8 cellular contexts compared by ENCODE assay signal in the genomic region with DNA sequence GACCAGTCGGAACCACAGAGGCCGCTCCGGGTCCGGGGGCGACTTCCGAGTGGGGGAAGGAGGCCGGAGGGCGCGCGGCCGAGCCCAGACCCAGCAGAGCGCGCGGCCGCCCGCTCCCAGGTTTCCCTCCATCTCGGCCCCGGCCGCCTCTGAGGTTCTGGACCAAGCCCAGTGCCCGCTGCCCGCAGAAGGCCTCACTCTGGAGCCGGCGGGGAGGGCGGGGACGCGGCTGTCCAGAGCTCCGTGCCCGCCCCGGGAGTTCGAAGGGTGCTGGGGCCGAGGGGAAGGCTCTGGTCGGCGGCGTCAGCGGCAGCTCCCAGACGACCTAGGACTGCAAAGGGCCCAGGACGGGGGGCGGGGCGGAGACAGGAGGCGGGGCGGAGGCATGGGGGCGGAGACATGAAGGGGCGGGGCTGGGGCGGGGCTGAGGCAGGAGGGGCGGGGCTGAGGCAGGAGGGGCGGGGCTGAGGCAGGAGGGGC. TPM values are rescaled to one million over a fixed set of nuclear protein-coding genes. Genes with fewer than 3 reads are reported as not detected.
DNase-seq lines count a peak whose midpoint lies in the region; ATAC-seq and TF ChIP-seq lines count a peak whose summit lies in the region.

No MANE protein-coding gene starts in this region.

- no peaks in the 10 kb centered on the region for H3K79me2 ChIP-seq in hepatocyte

- DNase-seq in GM06990 (ENCODE audit: extremely low read depth, insufficient read length): peak; percentile 39
- peak; percentile 72 for DNase-seq in OCI-M1 (lab: John Stamatoyannopoulos, UW)
- DNase-seq in activated naive CD8-positive, alpha-beta T cell treated with anti-CD3 and anti-CD28 coated beads, Interleukin-2, amount 10 ng/mL, durations not matched to agents 7 days and 5 days: peak; percentile 80
- peak; percentile 76 for DNase-seq in hepatocyte (ENCODE audit: low spot score)
- DNase-seq in stimulated activated CD4-positive, alpha-beta T cell treated with anti-CD3 and anti-CD28 coated beads, Interleukin-15, amount 100 ng/mL, for 24 hours: peak; percentile 82
- DNase-seq in NCI-H226: no peak
- DNase-seq in SJCRH30: no peak
- DNase-seq in NCI-H446 (lab: John Stamatoyannopoulos, UW): no peak

- no peak overlapping the region for H3K27ac ChIP-seq in hepatocyte
- H3K27ac ChIP-seq in SJCRH30: no peak overlapping the region

- TF ChIP-seq CTCF in GM06990 (IDR thresholded peaks at IDR 0.05; ENCODE audit: insufficient read depth, low read length, poor library complexity, severe bottlenecking) (no peak), hepatocyte (IDR thresholded peaks at IDR 0.05; ENCODE audit: poor library complexity) (no peak)

- peak overlapping the region; percentile 91 for H3K4me2 ChIP-seq in hepatocyte

- 10% methylated on average over 32 of the region's 46 CpGs for WGBS in hepatocyte (ENCODE audit: low lambda C conversion rate, missing lambda C conversion rate)

- POLR2A ChIA-PET in activated naive CD8-positive, alpha-beta T cell treated with anti-CD3 and anti-CD28 coated beads, Interleukin-2, amount 10 ng/mL, durations not matched to agents 7 days and 5 days (lab: Charles Lee): no interaction called here

- H3K4me1 Mint-ChIP-seq in activated naive CD8-positive, alpha-beta T cell treated with anti-CD3 and anti-CD28 coated beads, Interleukin-2, amount 10 ng/mL, durations not matched to agents 7 days and 5 days: peaks cover 8% of the 10 kb centered on the region

- no peaks in the 10 kb centered on the region for H3K27me3 ChIP-seq in GM06990 (replicated peaks; ENCODE audit: control insufficient read depth, insufficient read depth, low read length)
- peaks cover 19% of the 10 kb centered on the region for H3K27me3 ChIP-seq in hepatocyte
- H3K27me3 ChIP-seq in SJCRH30: no peaks in the 10 kb centered on the region

- no peaks in the 10 kb centered on the region for H3K9me2 ChIP-seq in hepatocyte (replicated peaks; ENCODE audit: insufficient read depth)

- H4K20me1 ChIP-seq in hepatocyte (ENCODE audit: insufficient read depth, poor library complexity, severe bottlenecking): no peaks in the 10 kb centered on the region

- peak overlapping the region; percentile 55 for H3K4me3 Mint-ChIP-seq in activated naive CD8-positive, alpha-beta T cell treated with anti-CD3 and anti-CD28 coated beads, Interleukin-2, amount 10 ng/mL, durations not matched to agents 7 days and 5 days

- peaks cover 22% of the 10 kb centered on the region for H3K27me3 Mint-ChIP-seq in activated naive CD8-positive, alpha-beta T cell treated with anti-CD3 and anti-CD28 coated beads, Interleukin-2, amount 10 ng/mL, durations not matched to agents 7 days and 5 days

- H3K27ac Mint-ChIP-seq in activated naive CD8-positive, alpha-beta T cell treated with anti-CD3 and anti-CD28 coated beads, Interleukin-2, amount 10 ng/mL, durations not matched to agents 7 days and 5 days: no peak overlapping the region

- peak overlapping the region; percentile 86 for H2AFZ ChIP-seq in hepatocyte

- no peaks in the 10 kb centered on the region for H3K4me1 ChIP-seq in hepatocyte (ENCODE audit: insufficient read depth)
- no peaks in the 10 kb centered on the region for H3K4me1 ChIP-seq in SJCRH30

- H3K36me3 ChIP-seq in GM06990 (ENCODE audit: control insufficient read depth, insufficient read depth, low read length) (no peaks in the 10 kb centered on the region), hepatocyte (replicated peaks; ENCODE audit: insufficient read depth, low read depth) (no peaks in the 10 kb centered on the region), SJCRH30 (no peaks in the 10 kb centered on the region)

- ATAC-seq in activated naive CD8-positive, alpha-beta T cell treated with anti-CD3 and anti-CD28 coated beads, Interleukin-2, amount 10 ng/mL, durations not matched to agents 7 days and 5 days (ENCODE audit: low read depth): peak; percentile 61

- peaks cover 3% of the 10 kb centered on the region for H3K9me3 ChIP-seq in hepatocyte (ENCODE audit: low read depth)
- H3K9me3 ChIP-seq in SJCRH30 (replicated peaks): peaks cover 7% of the 10 kb centered on the region; the same call in 1 of the 2 replicates

- H3K9me3 Mint-ChIP-seq in activated naive CD8-positive, alpha-beta T cell treated with anti-CD3 and anti-CD28 coated beads, Interleukin-2, amount 10 ng/mL, durations not matched to agents 7 days and 5 days: peaks cover 23% of the 10 kb centered on the region

- peaks cover 3% of the 10 kb centered on the region for H3K36me3 Mint-ChIP-seq in activated naive CD8-positive, alpha-beta T cell treated with anti-CD3 and anti-CD28 coated beads, Interleukin-2, amount 10 ng/mL, durations not matched to agents 7 days and 5 days

- H3K4me3 ChIP-seq in GM06990 (replicated peaks; ENCODE audit: low read depth, low read length) (peak overlapping the region; percentile 44), hepatocyte (peak overlapping the region; percentile 42), SJCRH30 (no peak overlapping the region)

RNA-seq across cellular contexts. Expression of a gene that starts 48.0 kb away (rescaled TPM):
- 10 to 100 TPM; 34.3 to 38.4 TPM for total RNA-seq in activated naive CD8-positive, alpha-beta T cell treated with anti-CD3 and anti-CD28 coated beads, Interleukin-2, amount 10 ng/mL, durations not matched to agents 7 days and 5 days
- total RNA-seq in hepatocyte: 4.0 and 7.7 TPM in 2 replicates
- 16.1 and 24.8 TPM in 2 replicates for polyA plus RNA-seq in hepatocyte
- 27.6 and 27.8 TPM in 2 replicates for total RNA-seq in SJCRH30 (2014; rRNA removed; shearing (Covaris generic))

RNA-seq across cellular contexts. Expression of a gene that starts 53.2 kb away (rescaled TPM):
- 1 to 10 TPM in 1 of 2 experiments, not detected in 1; 1.2 TPM for total RNA-seq in activated naive CD8-positive, alpha-beta T cell treated with anti-CD3 and anti-CD28 coated beads, Interleukin-2, amount 10 ng/mL, durations not matched to agents 7 days and 5 days
- total RNA-seq in hepatocyte: 3.1 and 5.5 TPM in 2 replicates
- 7.2 and 8.8 TPM in 2 replicates for polyA plus RNA-seq in hepatocyte
- total RNA-seq in SJCRH30 (2014; rRNA removed; shearing (Covaris generic)): not detected in 2 replicates

Comparison
In these comparisons a context has a peak if more than half of its experiments do, and no peak if none do; other contexts are left out.
1. DNase-seq: peak in GM06990 (single experiment), OCI-M1 (single experiment), activated naive CD8-positive, alpha-beta T cell treated with anti-CD3 and anti-CD28 coated beads, Interleukin-2, amount 10 ng/mL, durations not matched to agents 7 days and 5 days (single experiment), hepatocyte (single experiment) and stimulated activated CD4-positive, alpha-beta T cell treated with anti-CD3 and anti-CD28 coated beads, Interleukin-15, amount 100 ng/mL, for 24 hours (single experiment); none in NCI-H226 (single experiment), SJCRH30 (0 of 2) and NCI-H446 (0 of 2).